ENCODE assay signal across 8 cellular contexts in the genomic region with DNA sequence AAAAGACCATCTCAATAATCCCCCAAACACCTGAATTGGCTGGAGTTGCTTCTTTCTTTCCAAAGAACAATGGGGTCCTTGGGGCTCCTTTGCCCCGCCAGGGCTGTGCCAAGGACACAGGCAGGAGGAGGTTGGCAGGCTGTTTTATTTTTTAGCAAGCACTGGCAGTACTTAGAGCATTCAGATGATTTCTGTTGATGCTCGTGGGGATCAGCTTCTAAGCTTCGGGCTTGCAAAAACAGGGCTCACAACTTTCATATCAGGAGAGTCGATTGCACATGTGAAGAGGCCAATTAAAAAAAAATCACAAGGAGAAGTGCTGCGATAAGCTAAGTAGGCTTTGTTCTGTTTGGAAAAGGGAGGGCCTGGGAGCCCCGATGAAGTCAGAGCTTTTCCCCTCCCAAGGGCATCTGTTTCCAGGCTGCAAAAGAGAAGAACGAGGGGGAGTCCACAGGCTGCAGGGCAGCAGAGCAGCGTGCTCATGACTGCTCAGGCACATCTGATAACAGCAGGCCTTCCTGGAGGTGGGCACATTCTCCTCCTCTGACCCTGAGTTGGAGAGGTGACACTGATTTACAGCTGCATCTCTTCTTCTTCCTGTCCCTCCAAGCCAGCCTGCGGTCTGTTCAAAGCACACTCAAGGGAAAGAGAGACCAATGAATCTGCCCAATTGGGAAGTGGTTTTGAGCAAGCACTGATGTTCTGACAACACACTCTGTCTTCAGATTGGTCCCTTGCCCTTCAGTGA. TPM values are rescaled to one million over a fixed set of nuclear protein-coding genes. Genes with fewer than 3 reads are reported as not detected.
A peak's percentile ranks its signal among the peaks of the same experiment; 100 is the strongest.
DNase-seq lines count a peak whose midpoint lies in the region; ATAC-seq, FAIRE-seq and TF ChIP-seq lines count a peak whose summit lies in the region.

No MANE protein-coding gene starts in this region.

- H3K36me3 ChIP-seq in psoas muscle (ENCODE audit: insufficient read depth in 1 of 2, low read depth in 1 of 2) (no peaks in the 10 kb centered on the region), colonic mucosa (no peaks in the 10 kb centered on the region)

- TF ChIP-seq CTCF in cardiac fibroblast (IDR thresholded peaks at IDR 0.05; ENCODE audit: low read depth, low read length) (no peak), psoas muscle (IDR thresholded peaks at IDR 0.05) (no peak), colonic mucosa (IDR thresholded peaks at IDR 0.05) (no peak), GM20000 (IDR thresholded peaks at IDR 0.05; ENCODE audit: extremely low read depth, missing control alignments) (no peak)

- H3K27ac ChIP-seq in psoas muscle, result no peak overlapping the region
- H3K27ac ChIP-seq in colonic mucosa, result no peak overlapping the region

- no peak overlapping the region for H3K9ac ChIP-seq in colonic mucosa (ENCODE audit: low read depth in 2 of 2, low read length in 2 of 2)

- intact Hi-C loops in psoas muscle (cut with DNase I), result no loop called here
- intact Hi-C loops in colonic mucosa (cut with DNase I), result no loop called here

- DNase-seq in GM19239 (ENCODE audit: insufficient read length, low spot score) (no peak), NCI-H1436 (lab: John Stamatoyannopoulos, UW) (peak; percentile 86), cardiac fibroblast (ENCODE audit: low read depth in 2 of 2) (peak; percentile 20 to 58), psoas muscle (no peak), colonic mucosa (no peak), NCI-H774 (lab: John Stamatoyannopoulos, UW) (no peak), GM20000 (ENCODE audit: low spot score) (no peak)

- peak; percentile 88 for FAIRE-seq in GM19239 (lab: Jason Lieb, UNC)

- H3K27me3 ChIP-seq in psoas muscle (ENCODE audit: insufficient read depth in 3 of 3, low read length in 2 of 3) (no peaks in the 10 kb centered on the region), colonic mucosa (no peaks in the 10 kb centered on the region)

- H3K4me3 ChIP-seq in cardiac fibroblast (replicated peaks in 1 of 2; ENCODE audit: low read depth in 2 of 2, low read length in 2 of 2), result no peak overlapping the region
- H3K4me3 ChIP-seq in psoas muscle, result no peak overlapping the region
- no peak overlapping the region for H3K4me3 ChIP-seq in colonic mucosa

- ATAC-seq in psoas muscle, result peak in 3 of 4 donors; percentile 19 to 31 (median 24)
- no peak for ATAC-seq in GM18867 (IDR thresholded peaks at IDR 0.05; ENCODE audit: unreplicated experiment)

- WGBS in psoas muscle, 3 donors, result 26 to 48% (median 31%) methylated on average over 9 of the region's 9 CpGs

- peaks cover 6% of the 10 kb centered on the region for H3K4me1 ChIP-seq in psoas muscle
- H3K4me1 ChIP-seq in colonic mucosa, result no peaks in the 10 kb centered on the region

- H3K9me3 ChIP-seq in psoas muscle, result no peaks in the 10 kb centered on the region
- no peaks in the 10 kb centered on the region for H3K9me3 ChIP-seq in colonic mucosa

RNA-seq across cellular contexts. Expression of a gene that starts 27.3 kb away (rescaled TPM):
- total RNA-seq in psoas muscle (10 to 100 TPM; 16.2 to 34.3 (median 21.1) TPM), colonic mucosa (10 to 100 TPM; 45.2 to 47.7 TPM)
- polyA plus RNA-seq in psoas muscle, result 10 to 100 TPM; 15.8 to 64.1 (median 16.5) TPM

Comparison
In these comparisons a context has a peak if more than half of its experiments do, and no peak if none do; other contexts are left out.
1. DNase-seq: peak in NCI-H1436 (single experiment) and cardiac fibroblast (2 of 2); none in GM19239 (single experiment), psoas muscle (0 of 2), colonic mucosa (single experiment), NCI-H774 (single experiment) and GM20000 (single experiment).